In the genomic region with DNA sequence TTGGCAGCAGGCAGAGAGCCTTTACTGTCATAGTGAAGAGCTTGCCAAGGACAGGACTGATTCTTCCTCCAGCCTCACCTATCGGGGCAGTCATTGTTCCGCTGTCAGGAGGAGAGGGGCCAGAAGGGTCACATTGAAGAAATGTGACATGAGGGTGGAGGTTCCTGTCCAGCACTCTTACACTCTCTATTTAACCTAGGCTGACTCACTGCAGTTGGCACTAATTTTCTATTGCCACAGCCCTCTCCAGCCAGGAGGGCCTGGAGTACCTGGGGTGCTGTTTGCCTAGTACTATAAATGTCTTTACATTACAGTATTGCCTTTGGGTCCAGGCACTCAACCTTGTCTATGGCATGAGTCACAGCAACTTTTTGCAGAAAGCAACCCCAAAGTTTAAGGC, we compare ENCODE assay signal across 13 cellular contexts. TPM values are rescaled to one million over a fixed set of nuclear protein-coding genes. Genes with fewer than 3 reads are reported as not detected.
DNase-seq lines count a peak whose midpoint lies in the region; ATAC-seq, FAIRE-seq and TF ChIP-seq lines count a peak whose summit lies in the region.
"Not testable (repeated sequence)": the region's sequence is repeated elsewhere in the genome, so short reads cannot be mapped to it uniquely, and the experiment has no call there.
"Had no signal": no experiment of that assay in that cellular context is flagged by ENCODE, and none has a peak within 500 bp of the region (broad histone marks: within the 10 kb centered on the region; RNA-seq: fewer than 3 reads in every experiment).

No MANE protein-coding gene starts in this region.

- POLR2A ChIA-PET in Panc1 (lab: Charles Lee), result not testable (repeated sequence)

- dilution Hi-C loops in keratinocyte (cut with MboI; ENCODE audit: extremely low pct_ligation_motif_present, low sequenced_read_pairs), result not testable (repeated sequence)

- H3K4me1 Mint-ChIP-seq in Calu3 (ENCODE audit: low read depth, unreplicated experiment), result peaks cover 65% of the 10 kb centered on the region

- H3K27ac ChIP-seq in Panc1 (ENCODE audit: low read length), result peak overlapping the region; percentile 93
- H3K27ac ChIP-seq in keratinocyte (ENCODE audit: control insufficient read depth, insufficient read depth, low read length), result not testable (repeated sequence)
- peak overlapping the region; percentile 15 to 17 for H3K27ac ChIP-seq in lung (ENCODE audit: low read depth in 1 of 2, low read length in 1 of 2)

- peaks cover 74% of the 10 kb centered on the region for H3K4me1 ChIP-seq in Panc1 (ENCODE audit: control insufficient read depth, insufficient read depth, low read length)
- H3K4me1 ChIP-seq in keratinocyte (ENCODE audit: control insufficient read depth, extremely low read depth, insufficient read depth, low read length), result peaks cover 46% of the 10 kb centered on the region
- peaks cover 22 to 43% of the 10 kb centered on the region in 2 donors for H3K4me1 ChIP-seq in lung (ENCODE audit: control insufficient read depth in 2 of 2, insufficient read depth in 2 of 2, low read length in 2 of 2)

- H4K20me1 ChIP-seq in keratinocyte (ENCODE audit: control insufficient read depth, extremely low read depth, insufficient read depth, low read length), result not testable (repeated sequence)

- not testable (repeated sequence) for H3K9me3 Mint-ChIP-seq in Calu3 (ENCODE audit: low read depth, unreplicated experiment)

- in situ Hi-C loops in Panc1 (cut with HindIII; ENCODE audit: low pct_unique_long_range_greater_than_20kb, low sequenced_read_pairs), result not testable (repeated sequence)

- not testable (repeated sequence) for H3K9me3 ChIP-seq in Panc1 (ENCODE audit: control insufficient read depth, insufficient read depth, low read depth, low read length); keratinocyte (ENCODE audit: control insufficient read depth, low read depth, low read length); lung (ENCODE audit: control insufficient read depth in 2 of 2, insufficient read depth in 1 of 2, low read length in 1 of 2)

- not testable (repeated sequence) for H3K4me2 ChIP-seq in keratinocyte (ENCODE audit: control insufficient read depth, extremely low read depth, insufficient read depth, low read depth, low read length)

- not testable (repeated sequence) for H3K4me3 ChIP-seq in Panc1 (ENCODE audit: low read depth in 2 of 2, low read length in 2 of 2); epithelial cell of esophagus (ENCODE audit: low read length); keratinocyte (ENCODE audit: control insufficient read depth in 2 of 3, extremely low read depth in 1 of 3, insufficient read depth in 2 of 3, low read depth in 1 of 3, low read length in 3 of 3); lung

- H2AFZ ChIP-seq in keratinocyte (ENCODE audit: control insufficient read depth, low read length), result not testable (repeated sequence)

- H3K27me3 ChIP-seq in Panc1 (ENCODE audit: control insufficient read depth, insufficient read depth, low read length); keratinocyte (ENCODE audit: control insufficient read depth, extremely low read depth, insufficient read depth, low read length); lung (ENCODE audit: control insufficient read depth, insufficient read depth): not testable (repeated sequence)

- intact Hi-C loops in Calu3 (cut with micrococcal nuclease; ENCODE audit: unreplicated experiment); Panc1 (cut with micrococcal nuclease; ENCODE audit: unreplicated experiment); Right ventricle myocardium superior (cut with DNase I): not testable (repeated sequence)

- not testable (repeated sequence) for H3K4me3 Mint-ChIP-seq in Calu3 (ENCODE audit: low read depth, unreplicated experiment)

- ATAC-seq in Panc1, result peak; percentile 13; the same call in 1 of the 2 replicates
- ATAC-seq in Right ventricle myocardium superior (ENCODE audit: poor library complexity), result peak; percentile 47
- peak; percentile 47 for ATAC-seq in lung (ENCODE audit: insufficient read depth, low FRiP score)

- H3K9ac ChIP-seq in keratinocyte (ENCODE audit: control insufficient read depth, extremely low read depth, insufficient read depth, low read length), result not testable (repeated sequence)

- not testable (repeated sequence) for BruUV-seq in Calu3 (replicated peaks; lab: Mats Ljungman, UMichigan); Panc1 (replicated peaks; lab: Mats Ljungman, UMichigan)

- H3K36me3 ChIP-seq in Panc1 (ENCODE audit: control insufficient read depth, insufficient read depth, low read length) (peaks cover 26% of the 10 kb centered on the region), keratinocyte (ENCODE audit: control insufficient read depth in 2 of 2, extremely low read depth in 1 of 2, insufficient read depth in 2 of 2, low read length in 2 of 2) (peaks cover 33 to 44% of the 10 kb centered on the region in 2 experiments), lung (ENCODE audit: control insufficient read depth in 2 of 2, insufficient read depth in 2 of 2, low read length in 2 of 2) (peaks cover 12 to 32% of the 10 kb centered on the region in 2 donors)

- TF ChIP-seq CTCF in Calu3 (IDR thresholded peaks at IDR 0.05; ENCODE audit: unreplicated experiment); Panc1 (IDR thresholded peaks at IDR 0.05); epithelial cell of esophagus (IDR thresholded peaks at IDR 0.05; ENCODE audit: insufficient read depth, low read depth, low read length, missing control alignments); keratinocyte (optimal IDR thresholded peaks at IDR 0.05 in 1 of 3, IDR thresholded peaks at IDR 0.05 in 1 of 3, conservative IDR thresholded peaks at IDR 0.05 in 1 of 3; ENCODE audit: extremely low read depth in 1 of 3, insufficient read depth in 2 of 3, low read length in 3 of 3); lung (IDR thresholded peaks at IDR 0.05; ENCODE audit: control extremely low read depth, extremely low read depth): not testable (repeated sequence)

- CTCF ChIA-PET in Calu3 (lab: Charles Lee), result interaction anchor here (0.6 to 1.4 kb wide), 4 partner anchors 16 to 85 kb away, joined by 3 to 4 read pairs (median 3); no protein-coding TSS in a partner anchor
- CTCF ChIA-PET in Panc1 (lab: Charles Lee), result not testable (repeated sequence)

- not testable (repeated sequence) for DNase-seq in Calu3; Panc1 (ENCODE audit: low read depth, low spot score); Right ventricle myocardium superior; keratinocyte (ENCODE audit: low read depth, low spot score)
- peak; percentile 51 for DNase-seq in epithelial cell of esophagus (ENCODE audit: low read depth)
- peak; percentile 71 for DNase-seq in lung (ENCODE audit: low spot score)
- peak; percentile 68 for DNase-seq in renal cortical epithelial cell (ENCODE audit: low read depth)

- peak overlapping the region; percentile 94 for H3K27ac Mint-ChIP-seq in Calu3 (ENCODE audit: unreplicated experiment)

- H3K36me3 Mint-ChIP-seq in Calu3 (ENCODE audit: insufficient read depth, unreplicated experiment), result peaks cover 91% of the 10 kb centered on the region

- H3K9me1 ChIP-seq in keratinocyte (ENCODE audit: control insufficient read depth, extremely low read depth, insufficient read depth, low read length), result not testable (repeated sequence)

- peaks cover 26% of the 10 kb centered on the region for H3K79me2 ChIP-seq in keratinocyte (ENCODE audit: control insufficient read depth, insufficient read depth, low read length)

- WGBS in lung, 2 donors, result 49% methylated on average over 2 of the region's 2 CpGs; no CpG with 5 or more reads in 1 of the 2 donors

- not testable (repeated sequence) for H3K27me3 Mint-ChIP-seq in Calu3 (ENCODE audit: unreplicated experiment)

- peak; percentile 73 for FAIRE-seq in keratinocyte (lab: Jason Lieb, UNC)

RNA-seq across cellular contexts. Expression of a gene that starts 7.2 kb away (rescaled TPM):
- 5.8 and 7.6 TPM in 2 replicates for total RNA-seq in Calu3 (2022)
- total RNA-seq in Panc1 (2021; ENCODE audit: unreplicated experiment), result 1.3 TPM
- polyA plus RNA-seq in Panc1 (2012; ENCODE audit: insufficient read length), result not detected
- not detected for total RNA-seq in Right ventricle myocardium superior
- polyA plus RNA-seq in keratinocyte, result 0.10 to 0.16 TPM (median 0.10 TPM) in 3 replicates
- not detected for polyA plus RNA-seq in keratinocyte (2011; ENCODE audit: low read depth)
- not detected in 2 replicates for polyA plus RNA-seq in keratinocyte (2011; cell fraction: cytosol; rRNA removed)
- polyA plus RNA-seq in keratinocyte (2011; cell fraction: nucleus; rRNA removed), result 0.36 TPM in 1 of 2 replicates, not detected in the other
- 0.18 TPM in 1 of 2 replicates, not detected in the other for polyA plus RNA-seq in keratinocyte (2012; ENCODE audit: low replicate concordance)
- not detected in 3 replicates for polyA minus RNA-seq in keratinocyte
- not detected for polyA minus RNA-seq in keratinocyte (2011; cell fraction: cytosol; rRNA and poly(A)+ RNA removed)
- polyA minus RNA-seq in keratinocyte (2011; cell fraction: nucleus; rRNA and poly(A)+ RNA removed), result 1.2 TPM in 1 of 2 replicates, not detected in the other
- 1 to 10 TPM in 1 of 2 donors, not detected in 1; 3.6 TPM for total RNA-seq in lung
- polyA plus RNA-seq in lung, result under 1 TPM in 1 of 2 donors, not detected in 1; 0.58 TPM
- not detected in 2 replicates for total RNA-seq in renal cortical epithelial cell
- total RNA-seq: A172, Caco-2, H7, NCI-H460, RPMI7951 had no signal
- polyA plus RNA-seq: BJ had no signal

RNA-seq across cellular contexts. Expression of a gene that starts 28.4 kb away (rescaled TPM):
- total RNA-seq in Calu3 (2022) (1,185 and 1,281 TPM in 2 replicates), Panc1 (2021; ENCODE audit: unreplicated experiment) (736 TPM), Right ventricle myocardium superior (713 TPM), lung (100 to 1,000 TPM; 457 to 833 TPM), renal cortical epithelial cell (686 and 725 TPM in 2 replicates)
- 456 TPM for polyA plus RNA-seq in Panc1 (2012; ENCODE audit: insufficient read length)
- polyA plus RNA-seq in keratinocyte (1,349 to 1,804 TPM (median 1,403 TPM) in 3 replicates), lung (100 to 1,000 TPM; 215 to 620 TPM)
- polyA plus RNA-seq in keratinocyte (2011; ENCODE audit: low read depth), result 138 TPM
- polyA plus RNA-seq in keratinocyte (2011; cell fraction: cytosol; rRNA removed), result 1,041 and 1,596 TPM in 2 replicates
- polyA plus RNA-seq in keratinocyte (2011; cell fraction: nucleus; rRNA removed), result 1,467 and 1,504 TPM in 2 replicates
- polyA plus RNA-seq in keratinocyte (2012; ENCODE audit: low replicate concordance), result 746 and 1,053 TPM in 2 replicates
- polyA minus RNA-seq in keratinocyte, result 691 to 1,393 TPM (median 1,095 TPM) in 3 replicates
- polyA minus RNA-seq in keratinocyte (2011; cell fraction: cytosol; rRNA and poly(A)+ RNA removed), result 314 TPM
- 626 and 1,149 TPM in 2 replicates for polyA minus RNA-seq in keratinocyte (2011; cell fraction: nucleus; rRNA and poly(A)+ RNA removed)
